In genomic region chr5:112917453-112918005, GRCh38 we compare ENCODE assay signal across 1 cellular context.
TF ChIP-seq lines count a peak whose summit lies in the region.

No MANE protein-coding gene starts in this region.

TF ChIP-seq in GM23338, 12 proteins besides CTCF, POLR2A, EP300 and RAD21 (continued from another document):
- TF ChIP-seq ZNF462 (CRISPR knock-in tag; IDR thresholded peaks at IDR 0.05), result no peak
- TF ChIP-seq REST (IDR thresholded peaks at IDR 0.05; ENCODE audit: unreplicated experiment), result no peak
- TF ChIP-seq CREB1 (CRISPR knock-in tag; IDR thresholded peaks at IDR 0.05; ENCODE audit: low read depth), result no peak
- TF ChIP-seq ETS1 (IDR thresholded peaks at IDR 0.05), result no peak
- TF ChIP-seq ZNF114 (CRISPR knock-in tag; IDR thresholded peaks at IDR 0.05), result no peak
- no peak for TF ChIP-seq ZNF331 (CRISPR knock-in tag; IDR thresholded peaks at IDR 0.05; ENCODE audit: low read depth)
- no peak for TF ChIP-seq JUNB (IDR thresholded peaks at IDR 0.05; ENCODE audit: unreplicated experiment)
- TF ChIP-seq STAT1 (IDR thresholded peaks at IDR 0.05; ENCODE audit: unreplicated experiment), result no peak
